ENCODE assay signal across 1 cellular context in the genomic region with DNA sequence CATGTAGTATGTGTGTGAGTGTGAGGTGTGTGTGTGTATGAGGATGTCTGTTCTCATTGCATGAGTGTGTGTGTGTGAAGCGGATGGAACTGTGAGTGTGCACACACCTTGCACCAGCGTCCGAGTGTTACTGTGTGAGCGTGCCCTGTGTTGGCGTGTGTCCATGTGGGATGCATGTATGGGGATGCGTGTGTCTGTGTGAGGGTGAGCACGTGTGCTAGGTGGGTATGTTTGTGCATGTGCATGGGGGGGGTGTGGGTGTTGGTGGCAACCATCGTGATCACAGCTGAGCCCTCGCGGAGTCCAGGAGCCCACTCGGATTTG.
TF ChIP-seq lines count a peak whose summit lies in the region.

No MANE protein-coding gene starts in this region.

TF ChIP-seq in H1, 55 proteins besides CTCF, POLR2A, EP300 and RAD21 (continued from another document):
- TF ChIP-seq TCF12 (IDR thresholded peaks at IDR 0.05; ENCODE audit: low read depth, low read length) (no peak), SIX5 (IDR thresholded peaks at IDR 0.05; ENCODE audit: low read depth, low read length) (no peak), EZH2 (IDR thresholded peaks at IDR 0.05; ENCODE audit: low read depth, low read length, severe bottlenecking) (no peak), RXRA (IDR thresholded peaks at IDR 0.05; ENCODE audit: insufficient read depth, low read depth, low read length) (no peak), POLR2AphosphoS5 (IDR thresholded peaks at IDR 0.05; ENCODE audit: low read depth, low read length) (no peak), NANOG (IDR thresholded peaks at IDR 0.05; ENCODE audit: insufficient read depth, low read depth, low read length, poor library complexity, severe bottlenecking) (no peak), TAF7 (optimal IDR thresholded peaks at IDR 0.05; ENCODE audit: borderline replicate concordance, low read depth, low read length) (no peak), KDM1A (IDR thresholded peaks at IDR 0.05; ENCODE audit: borderline replicate concordance, low read length) (no peak), ASH2L (IDR thresholded peaks at IDR 0.05; ENCODE audit: low read length) (no peak), TBP (IDR thresholded peaks at IDR 0.05; ENCODE audit: low read depth, low read length) (no peak), BACH1 (IDR thresholded peaks at IDR 0.05; ENCODE audit: low read length) (no peak), HDAC2 (IDR thresholded peaks at IDR 0.05; ENCODE audit: borderline replicate concordance in 1 of 2, low read depth in 2 of 2, low read length in 2 of 2) (no peak), ZNF274 (IDR thresholded peaks at IDR 0.05; ENCODE audit: borderline replicate concordance, extremely low read depth, low read length) (no peak), SP4 (IDR thresholded peaks at IDR 0.05; ENCODE audit: low read length) (no peak), JUN (IDR thresholded peaks at IDR 0.05; ENCODE audit: low read depth, low read length) (no peak), BRCA1 (IDR thresholded peaks at IDR 0.05; ENCODE audit: low read depth, low read length) (no peak), SRF (IDR thresholded peaks at IDR 0.05; ENCODE audit: low read depth, low read length) (no peak), YY1 (IDR thresholded peaks at IDR 0.05; ENCODE audit: low read depth, low read length) (no peak)
- TF ChIP-seq, protein P1, sequence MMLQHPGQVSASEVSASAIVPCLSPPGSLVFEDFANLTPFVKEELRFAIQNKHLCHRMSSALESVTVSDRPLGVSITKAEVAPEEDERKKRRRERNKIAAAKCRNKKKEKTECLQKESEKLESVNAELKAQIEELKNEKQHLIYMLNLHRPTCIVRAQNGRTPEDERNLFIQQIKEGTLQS (IDR thresholded peaks at IDR 0.05; ENCODE audit: insufficient read depth, low read depth, low read length) = no peak
